ENCODE assay signal across 20 cellular contexts in the genomic region with DNA sequence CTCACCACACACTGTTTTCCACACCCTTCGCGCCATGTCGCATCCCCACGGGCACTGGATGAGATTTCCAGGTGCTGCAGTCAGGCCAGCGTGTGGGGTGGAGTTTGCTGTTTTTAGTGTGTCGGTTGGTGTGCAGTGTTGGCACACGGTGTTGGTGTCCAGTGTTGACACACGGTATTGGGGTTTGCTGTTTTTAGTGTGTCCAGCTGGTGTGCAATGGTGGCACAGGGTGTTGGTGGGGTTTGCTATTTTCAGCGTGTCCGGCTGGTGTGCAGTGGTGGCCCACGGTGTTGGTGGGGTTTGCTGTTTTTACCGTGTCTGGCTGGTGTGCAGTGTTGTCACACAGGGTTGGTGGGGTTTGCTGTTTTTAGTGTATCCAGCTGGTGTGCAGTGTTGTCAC. TPM values are rescaled to one million over a fixed set of nuclear protein-coding genes. Genes with fewer than 3 reads are reported as not detected.
A peak's percentile ranks its signal among the peaks of the same experiment; 100 is the strongest.
DNase-seq lines count a peak whose midpoint lies in the region; ATAC-seq and TF ChIP-seq lines count a peak whose summit lies in the region.
"Had no signal": no experiment of that assay in that cellular context is flagged by ENCODE, and none has a peak within 500 bp of the region (broad histone marks: within the 10 kb centered on the region; RNA-seq: fewer than 3 reads in every experiment).

No MANE protein-coding gene starts in this region.

- no peak overlapping the region for H4K5ac ChIP-seq in H9 (ENCODE audit: insufficient read length, low read depth, low read length)

- no peak for TF ChIP-seq CTCF in H9 (conservative IDR thresholded peaks at IDR 0.05)
- TF ChIP-seq CTCF in WTC11 (IDR thresholded peaks at IDR 0.05): no peak
- no peak for TF ChIP-seq CTCF in lower lobe of right lung (IDR thresholded peaks at IDR 0.05)

- H3K56ac ChIP-seq in H9 (ENCODE audit: insufficient read length, low read depth, low read length): no peak overlapping the region

- H4K20me1 ChIP-seq in H9 (ENCODE audit: control insufficient read depth, insufficient read depth, insufficient read length): peaks cover 2% of the 10 kb centered on the region

- H3K9me3 ChIP-seq in H9 (ENCODE audit: control insufficient read depth, low read depth, low read length): no peaks in the 10 kb centered on the region
- no peaks in the 10 kb centered on the region for H3K9me3 ChIP-seq in lower lobe of right lung
- H3K9me3 ChIP-seq: Peyer's patch, SJCRH30 had no signal

- no peaks in the 10 kb centered on the region for H3K4me1 ChIP-seq in H9 (ENCODE audit: insufficient read depth, low read length)
- H3K4me1 ChIP-seq in lower lobe of right lung: no peaks in the 10 kb centered on the region
- H3K4me1 ChIP-seq: Peyer's patch, SJCRH30 had no signal

- no peaks in the 10 kb centered on the region for H3K79me1 ChIP-seq in H9 (ENCODE audit: insufficient read depth, low read depth, low read length, poor library complexity, severe bottlenecking)

- CTCF ChIA-PET in WTC11 (lab: Charles Lee): no interaction called here

- no peak overlapping the region for H3K18ac ChIP-seq in H9 (ENCODE audit: insufficient read length, low read depth, low read length)

- H3K4me1 Mint-ChIP-seq in H9: no peaks in the 10 kb centered on the region
- no peaks in the 10 kb centered on the region for H3K4me1 Mint-ChIP-seq in WTC11

- H3K23me2 ChIP-seq in H9 (ENCODE audit: insufficient read length, low read depth, low read length, poor library complexity, severe bottlenecking): no peaks in the 10 kb centered on the region

- WGBS in H9 (ENCODE audit: extremely low coverage, insufficient read length, low lambda C conversion rate): no CpG with 5 or more reads among the region's 12 CpGs

- no peak overlapping the region for H2BK20ac ChIP-seq in H9 (ENCODE audit: low read depth, low read length, poor library complexity, severe bottlenecking)

- H4K8ac ChIP-seq in H9 (replicated peaks; ENCODE audit: insufficient read length, low read depth, low read length): no peak overlapping the region

- no peak overlapping the region for H2BK15ac ChIP-seq in H9 (ENCODE audit: low read depth, low read length)

- H3K27me3 Mint-ChIP-seq in H9 (ENCODE audit: low read depth): no peaks in the 10 kb centered on the region
- H3K27me3 Mint-ChIP-seq in WTC11 (ENCODE audit: low read depth): no peaks in the 10 kb centered on the region
- H3K27me3 Mint-ChIP-seq: CD4-positive, alpha-beta T cell; IgD-negative memory B cell had no signal

- intact Hi-C loops in lower lobe of right lung (cut with DNase I) (no loop called here), posterior vena cava (cut with DNase I) (no loop called here), head of caudate nucleus (cut with DNase I) (no loop called here)

- H2BK120ac ChIP-seq in H9 (ENCODE audit: low read depth, low read length, poor library complexity, severe bottlenecking): no peak overlapping the region

- ATAC-seq in WTC11 (no peak), lower lobe of right lung (no peak), HG02610 (IDR thresholded peaks at IDR 0.05; ENCODE audit: unreplicated experiment) (no peak)

- no peak overlapping the region for H3K27ac ChIP-seq in H9 (ENCODE audit: insufficient read length, low read depth, low read length)
- H3K27ac ChIP-seq in lower lobe of right lung: no peak overlapping the region
- H3K27ac ChIP-seq: BLaER1, Peyer's patch, SJCRH30 had no signal

- POLR2A ChIA-PET in WTC11 (lab: Charles Lee): no interaction called here

- H3K9ac ChIP-seq in H9 (ENCODE audit: extremely low read depth, insufficient read length, low read length): no peak overlapping the region
- H3K9ac ChIP-seq: BLaER1 had no signal

- H3K36me3 ChIP-seq in lower lobe of right lung: peaks cover 15% of the 10 kb centered on the region
- H3K36me3 ChIP-seq: SJCRH30 had no signal

- no peak overlapping the region for H3K4ac ChIP-seq in H9 (ENCODE audit: low read depth, low read length)

- no peak overlapping the region for H2BK12ac ChIP-seq in H9 (ENCODE audit: insufficient read length, low read depth, low read length)

- no peak overlapping the region for H3K4me3 ChIP-seq in lower lobe of right lung
- H3K4me3 ChIP-seq: BLaER1, Peyer's patch, SJCRH30 had no signal

- H2BK5ac ChIP-seq in H9 (ENCODE audit: insufficient read length, low read length): no peak overlapping the region

- DNase-seq in H9: no peak
- no peak for DNase-seq in WTC11 (ENCODE audit: low spot score)
- peak; percentile 2 for DNase-seq in lower lobe of right lung
- peak; percentile 41 for DNase-seq in posterior vena cava (ENCODE audit: low spot score)
- no peak for DNase-seq in head of caudate nucleus
- no peak for DNase-seq in NOMO-1 treated with DMSO at 0.1 percent for 48 hours (lab: John Stamatoyannopoulos, UW; ENCODE audit: unreplicated experiment)
- DNase-seq in DMS153 treated with DMSO at 0.1 percent for 48 hours (lab: John Stamatoyannopoulos, UW; ENCODE audit: unreplicated experiment): no peak
- DNase-seq: CD4-positive, alpha-beta T cell; NCI-H1105; NCI-H146; NCI-H2029; NCI-H226; NCI-H524; NCI-H774; NK-92 treated with Interleukin-12 subunit alpha and Interleukin-12 subunit beta, amount 100 ng/mL, for 24 hours; SJCRH30 had no signal

- no peak overlapping the region for H3T11ph ChIP-seq in H9 (ENCODE audit: low read length)

- H2AK5ac ChIP-seq in H9 (ENCODE audit: insufficient read length, low read length): no peak overlapping the region

- no peak overlapping the region for H3K23ac ChIP-seq in H9 (ENCODE audit: insufficient read length, low read depth, low read length)

- H4K91ac ChIP-seq in H9 (ENCODE audit: insufficient read length, low read depth, low read length): no peak overlapping the region

- no peak overlapping the region for H2AFZ ChIP-seq in H9 (ENCODE audit: low read length)

- H3K14ac ChIP-seq in H9 (ENCODE audit: insufficient read depth, low read length): no peak overlapping the region

- no peak overlapping the region for H3K4me3 Mint-ChIP-seq in H9
- no peak overlapping the region for H3K4me3 Mint-ChIP-seq in WTC11
- H3K4me3 Mint-ChIP-seq: CD4-positive, alpha-beta T cell; IgD-negative memory B cell had no signal

- H3K27me3 ChIP-seq in H9 (ENCODE audit: insufficient read depth, low read length): no peaks in the 10 kb centered on the region
- H3K27me3 ChIP-seq in lower lobe of right lung (ENCODE audit: low read depth): no peaks in the 10 kb centered on the region
- H3K27me3 ChIP-seq: BLaER1, Peyer's patch, SJCRH30 had no signal

- H3K36me3 Mint-ChIP-seq in H9 (ENCODE audit: insufficient read depth in 1 of 3, low read depth in 3 of 3): peaks cover 20 to 51% (median 38%) of the 10 kb centered on the region in 3 experiments
- peaks cover 33% of the 10 kb centered on the region for H3K36me3 Mint-ChIP-seq in WTC11

- H3K9me3 Mint-ChIP-seq in H9 (no peaks in the 10 kb centered on the region; a peak in 1 of 5 replicates), WTC11 (peaks cover 3% of the 10 kb centered on the region; the same call in 1 of the 2 replicates)
- H3K9me3 Mint-ChIP-seq: CD4-positive, alpha-beta T cell had no signal

- 0 out of 2 replicates have a peak, but pooled peaks cover 3% of the 10 kb centered on the region for H3K79me2 ChIP-seq in H9 (ENCODE audit: insufficient read depth, low read length)

- H3K27ac Mint-ChIP-seq in H9 (peak overlapping the region in 2 of 3 experiments; percentile 61 to 74; a peak in 2 of 7 replicates), WTC11 (peak overlapping the region; percentile 66)
- H3K27ac Mint-ChIP-seq: CD4-positive, alpha-beta T cell had no signal

- H3K4me2 ChIP-seq in H9 (ENCODE audit: insufficient read depth, insufficient read length, low read length): no peak overlapping the region
- H3K4me2 ChIP-seq: BLaER1 had no signal

TF ChIP-seq in WTC11, 78 proteins besides CTCF, POLR2A, EP300 and RAD21:
- no peak for TF ChIP-seq EMX1 (CRISPR knock-in tag; IDR thresholded peaks at IDR 0.05)
- TF ChIP-seq, protein P1, sequence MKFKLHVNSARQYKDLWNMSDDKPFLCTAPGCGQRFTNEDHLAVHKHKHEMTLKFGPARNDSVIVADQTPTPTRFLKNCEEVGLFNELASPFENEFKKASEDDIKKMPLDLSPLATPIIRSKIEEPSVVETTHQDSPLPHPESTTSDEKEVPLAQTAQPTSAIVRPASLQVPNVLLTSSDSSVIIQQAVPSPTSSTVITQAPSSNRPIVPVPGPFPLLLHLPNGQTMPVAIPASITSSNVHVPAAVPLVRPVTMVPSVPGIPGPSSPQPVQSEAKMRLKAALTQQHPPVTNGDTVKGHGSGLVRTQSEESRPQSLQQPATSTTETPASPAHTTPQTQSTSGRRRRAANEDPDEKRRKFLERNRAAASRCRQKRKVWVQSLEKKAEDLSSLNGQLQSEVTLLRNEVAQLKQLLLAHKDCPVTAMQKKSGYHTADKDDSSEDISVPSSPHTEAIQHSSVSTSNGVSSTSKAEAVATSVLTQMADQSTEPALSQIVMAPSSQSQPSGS (CRISPR knock-in tag; IDR thresholded peaks at IDR 0.05; ENCODE audit: borderline replicate concordance, low read depth): no peak
- no peak for TF ChIP-seq CBFB (CRISPR knock-in tag; IDR thresholded peaks at IDR 0.05; ENCODE audit: low read depth)
- TF ChIP-seq ESRRA (CRISPR knock-in tag; IDR thresholded peaks at IDR 0.05; ENCODE audit: borderline replicate concordance): no peak
- no peak for TF ChIP-seq ZNF416 (CRISPR knock-in tag; IDR thresholded peaks at IDR 0.05)

RNA-seq across cellular contexts. Expression of a gene that starts 20.1 kb away (rescaled TPM):
- total RNA-seq in H9 (2021): 43.3 and 44.2 TPM in 2 replicates
- 40.8 to 44.1 TPM (median 43.6 TPM) in 3 replicates for total RNA-seq in WTC11 (2021)
- total RNA-seq in lower lobe of right lung: 16.8 TPM
- 10 to 100 TPM; 10.1 TPM for total RNA-seq in posterior vena cava

RNA-seq across cellular contexts. Expression of a gene that starts 20.7 kb away (rescaled TPM):
- total RNA-seq in H9 (2021) (42.7 and 43.5 TPM in 2 replicates), WTC11 (2021) (55.5 to 62.2 TPM (median 56.0 TPM) in 3 replicates), lower lobe of right lung (22.4 TPM), posterior vena cava (10 to 100 TPM; 12.6 to 16.9 TPM)

Comparison
In these comparisons a context has a peak if more than half of its experiments do, and no peak if none do; other contexts are left out.
1. DNase-seq: peak in lower lobe of right lung (single experiment) and posterior vena cava (single experiment); none in H9 (single experiment), WTC11 (single experiment), head of caudate nucleus (0 of 42), NOMO-1 treated with DMSO at 0.1 percent for 48 hours (single experiment) and DMS153 treated with DMSO at 0.1 percent for 48 hours (single experiment).